ENCODE assay signal across 13 cellular contexts in genomic region chr4:143407475-143407874, GRCh38.
DNase-seq lines count a peak whose midpoint lies in the region; ATAC-seq and TF ChIP-seq lines count a peak whose summit lies in the region.
"Had no signal": no experiment of that assay in that cellular context is flagged by ENCODE, and none has a peak within 500 bp of the region (broad histone marks: within the 10 kb centered on the region; RNA-seq: fewer than 3 reads in every experiment).

No MANE protein-coding gene starts in this region.

- peak overlapping the region; percentile 25 for H3K27ac ChIP-seq in OCI-LY1 (ENCODE audit: low read depth, low read length, poor library complexity, severe bottlenecking)
- peak overlapping the region; percentile 75 for H3K27ac ChIP-seq in mesodermal cell (ENCODE audit: low read depth, low read length, severe bottlenecking)
- H3K27ac ChIP-seq in tibial nerve = peak overlapping the region; percentile 27 to 94 (median 90)
- H3K27ac ChIP-seq: epithelial cell of prostate, hepatocyte had no signal

- ATAC-seq in activated naive CD8-positive, alpha-beta T cell treated with anti-CD3 and anti-CD28 coated beads, Interleukin-2, amount 50 U/mL, for 24 hours = no peak
- no peak for ATAC-seq in GM21786 (IDR thresholded peaks at IDR 0.05; ENCODE audit: unreplicated experiment)
- no peak for ATAC-seq in T-cell (replicated peaks in 1 of 4)

- POLR2A ChIA-PET in T-cell (lab: Charles Lee) = no interaction called here

- no peak for TF ChIP-seq CTCF in OCI-LY1 (IDR thresholded peaks at IDR 0.05; ENCODE audit: low read length)
- TF ChIP-seq CTCF in choroid plexus epithelial cell (conservative IDR thresholded peaks at IDR 0.05; ENCODE audit: low read depth, low read length) = no peak
- TF ChIP-seq CTCF in tibial nerve (IDR thresholded peaks at IDR 0.05) = no peak

- H3K4me3 ChIP-seq in OCI-LY1 (ENCODE audit: low read depth, low read length, poor library complexity, severe bottlenecking) (no peak overlapping the region), choroid plexus epithelial cell (ENCODE audit: low read depth, low read length) (no peak overlapping the region), mesodermal cell (ENCODE audit: extremely low read depth, insufficient read depth, low read length, poor library complexity, severe bottlenecking) (no peak overlapping the region), tibial nerve (no peak overlapping the region)
- H3K4me3 ChIP-seq: hepatocyte had no signal

- H3K4me3 Mint-ChIP-seq in activated naive CD8-positive, alpha-beta T cell treated with anti-CD3 and anti-CD28 coated beads, Interleukin-2, amount 50 U/mL, for 24 hours = no peak overlapping the region
- H3K4me3 Mint-ChIP-seq in T-cell = no peak overlapping the region
- H3K4me3 Mint-ChIP-seq: CD4-positive, CD25-positive, alpha-beta regulatory T cell had no signal

- H3K27me3 ChIP-seq in OCI-LY1 (ENCODE audit: insufficient read depth, low read length) = no peaks in the 10 kb centered on the region
- H3K27me3 ChIP-seq in tibial nerve = no peaks in the 10 kb centered on the region
- H3K27me3 ChIP-seq: hepatocyte had no signal

- peak; percentile 34 for DNase-seq in choroid plexus epithelial cell (ENCODE audit: low read depth)
- DNase-seq in tibial nerve (ENCODE audit: low spot score in 2 of 2) = no peak
- DNase-seq in activated naive CD8-positive, alpha-beta T cell treated with anti-CD3 and anti-CD28 coated beads, Interleukin-2, amount 50 U/mL, for 24 hours = no peak
- DNase-seq in T-cell = no peak
- DNase-seq: activated naive CD4-positive, alpha-beta T cell; CD4-positive, CD25-positive, alpha-beta regulatory T cell; MV-4-11; occipital lobe had no signal

- no peaks in the 10 kb centered on the region for H3K36me3 Mint-ChIP-seq in activated naive CD8-positive, alpha-beta T cell treated with anti-CD3 and anti-CD28 coated beads, Interleukin-2, amount 50 U/mL, for 24 hours (ENCODE audit: low read depth)
- no peaks in the 10 kb centered on the region for H3K36me3 Mint-ChIP-seq in T-cell
- H3K36me3 Mint-ChIP-seq: CD4-positive, CD25-positive, alpha-beta regulatory T cell had no signal

- H3K27ac Mint-ChIP-seq in activated naive CD8-positive, alpha-beta T cell treated with anti-CD3 and anti-CD28 coated beads, Interleukin-2, amount 50 U/mL, for 24 hours = no peak overlapping the region
- H3K27ac Mint-ChIP-seq in T-cell = no peak overlapping the region
- H3K27ac Mint-ChIP-seq: CD4-positive, CD25-positive, alpha-beta regulatory T cell had no signal

- H3K79me2 ChIP-seq in OCI-LY1 (ENCODE audit: insufficient read depth, low read length) = no peaks in the 10 kb centered on the region

- no peak for TF ChIP-seq EP300 in tibial nerve (IDR thresholded peaks at IDR 0.05)

- H3K4me2 ChIP-seq in OCI-LY1 (ENCODE audit: low read length) = no peak overlapping the region
- H3K4me2 ChIP-seq: hepatocyte had no signal

- H3K4me1 ChIP-seq in OCI-LY1 (ENCODE audit: insufficient read depth, low read length, severe bottlenecking) (peaks cover 57% of the 10 kb centered on the region), mesodermal cell (ENCODE audit: control insufficient read depth, insufficient read depth, low read length, poor library complexity, severe bottlenecking) (peaks cover 52% of the 10 kb centered on the region), tibial nerve (peaks cover 11 to 100% (median 65%) of the 10 kb centered on the region in 4 donors)

- H3K4me1 Mint-ChIP-seq in activated naive CD8-positive, alpha-beta T cell treated with anti-CD3 and anti-CD28 coated beads, Interleukin-2, amount 50 U/mL, for 24 hours = peaks cover 42% of the 10 kb centered on the region
- H3K4me1 Mint-ChIP-seq in T-cell = peaks cover 19 to 28% (median 23%) of the 10 kb centered on the region in 3 donors

- no peaks in the 10 kb centered on the region for H4K20me1 ChIP-seq in OCI-LY1 (ENCODE audit: insufficient read depth, low read length)

- no peaks in the 10 kb centered on the region for H3K9me2 ChIP-seq in OCI-LY1 (ENCODE audit: low read depth, low read length)

- H3K27me3 Mint-ChIP-seq in activated naive CD8-positive, alpha-beta T cell treated with anti-CD3 and anti-CD28 coated beads, Interleukin-2, amount 50 U/mL, for 24 hours = peaks cover 2% of the 10 kb centered on the region
- peaks cover 10 to 17% of the 10 kb centered on the region in 2 donors for H3K27me3 Mint-ChIP-seq in T-cell

- no peaks in the 10 kb centered on the region for H3K9me3 ChIP-seq in OCI-LY1 (ENCODE audit: low read length)
- H3K9me3 ChIP-seq in mesodermal cell (ENCODE audit: control insufficient read depth, low read length) = no peaks in the 10 kb centered on the region
- no peaks in the 10 kb centered on the region for H3K9me3 ChIP-seq in tibial nerve

- no peaks in the 10 kb centered on the region for H3K9me3 Mint-ChIP-seq in activated naive CD8-positive, alpha-beta T cell treated with anti-CD3 and anti-CD28 coated beads, Interleukin-2, amount 50 U/mL, for 24 hours
- no peaks in the 10 kb centered on the region for H3K9me3 Mint-ChIP-seq in T-cell

- TF ChIP-seq POLR2A in tibial nerve (IDR thresholded peaks at IDR 0.05) = no peak

- H3K36me3 ChIP-seq in OCI-LY1 (ENCODE audit: insufficient read depth, low read length) (no peaks in the 10 kb centered on the region), mesodermal cell (ENCODE audit: control insufficient read depth, insufficient read depth, low read length) (no peaks in the 10 kb centered on the region), tibial nerve (no peaks in the 10 kb centered on the region)

- no peak overlapping the region for H3K9ac ChIP-seq in OCI-LY1 (ENCODE audit: low read length)

- CTCF ChIA-PET in T-cell (lab: Charles Lee) = interaction anchor here in 1 of 2 donors (0.6 kb wide), 1 partner anchor 17 kb away, joined by 3 read pairs; no protein-coding TSS in a partner anchor

- H2AFZ ChIP-seq in OCI-LY1 (ENCODE audit: low read length) = no peak overlapping the region
- H2AFZ ChIP-seq: hepatocyte had no signal

- no peaks in the 10 kb centered on the region for H3F3A ChIP-seq in OCI-LY1 (ENCODE audit: insufficient read depth, low read length)

- 45 to 60% methylated on average over 1 to 2 of the region's 3 CpGs for WGBS in mesodermal cell (ENCODE audit: insufficient coverage in 2 of 2), 2 experiments
- WGBS in tibial nerve, 2 donors = 25 to 27% methylated on average over 3 of the region's 3 CpGs

Comparison
In these comparisons a context has a peak if more than half of its experiments do, and no peak if none do; other contexts are left out.
1. H3K27ac ChIP-seq: peak in every context shown above with its lines; median percentile 90 in tibial nerve; 75 in mesodermal cell; 25 in OCI-LY1.